In the genomic region with DNA sequence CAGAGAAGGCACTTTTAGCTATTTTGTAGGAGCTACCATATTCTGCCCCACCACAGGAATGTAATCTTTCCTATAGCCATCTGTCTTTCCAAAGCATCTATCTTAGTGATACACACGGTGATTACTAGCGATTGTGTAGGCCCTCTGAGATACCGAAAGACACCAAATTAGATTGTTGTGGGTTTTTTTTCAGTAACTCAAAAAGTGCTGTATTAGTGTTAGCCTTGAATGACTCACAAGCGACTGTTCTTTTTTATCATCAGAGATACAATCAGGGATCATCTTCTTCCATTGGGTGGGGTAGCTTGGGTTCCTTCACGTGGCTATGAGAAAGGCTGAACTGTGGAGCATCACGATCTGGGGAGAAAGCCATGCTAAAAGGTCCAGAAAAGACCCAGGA, we compare ENCODE assay signal across 2 cellular contexts.
TF ChIP-seq lines count a peak whose summit lies in the region.

No MANE protein-coding gene starts in this region.

TF ChIP-seq in A549, 52 proteins besides CTCF, POLR2A, EP300 and RAD21:
- TF ChIP-seq PHF8 (IDR thresholded peaks at IDR 0.05; ENCODE audit: borderline replicate concordance, low read depth) (no peak), EHF (CRISPR knock-in tag; IDR thresholded peaks at IDR 0.05) (no peak)
TF ChIP-seq in A549: peak in this region for 0.

TF ChIP-seq in IMR-90, 13 proteins besides CTCF, POLR2A, EP300 and RAD21:
- TF ChIP-seq FOS (IDR thresholded peaks at IDR 0.05; ENCODE audit: low read depth, low read length) (no peak), CEBPB (IDR thresholded peaks at IDR 0.05; ENCODE audit: low read depth, low read length) (no peak), RCOR1 (IDR thresholded peaks at IDR 0.05; ENCODE audit: insufficient replicate concordance, low read length) (no peak), MAFK (IDR thresholded peaks at IDR 0.05; ENCODE audit: low read depth, low read length) (no peak), CHD1 (IDR thresholded peaks at IDR 0.05; ENCODE audit: low read depth, low read length) (no peak), SMC3 (IDR thresholded peaks at IDR 0.05; ENCODE audit: low read depth, low read length) (no peak), MAZ (IDR thresholded peaks at IDR 0.05; ENCODE audit: borderline replicate concordance, low read depth, low read length) (no peak), RFX5 (IDR thresholded peaks at IDR 0.05; ENCODE audit: low read depth, low read length) (no peak), BHLHE40 (IDR thresholded peaks at IDR 0.05; ENCODE audit: low read depth, low read length) (no peak), MXI1 (IDR thresholded peaks at IDR 0.05; ENCODE audit: borderline replicate concordance, low read depth, low read length) (no peak), NFE2L2 (IDR thresholded peaks at IDR 0.05; ENCODE audit: low read depth, low read length) (no peak)
- TF ChIP-seq, protein P1, sequence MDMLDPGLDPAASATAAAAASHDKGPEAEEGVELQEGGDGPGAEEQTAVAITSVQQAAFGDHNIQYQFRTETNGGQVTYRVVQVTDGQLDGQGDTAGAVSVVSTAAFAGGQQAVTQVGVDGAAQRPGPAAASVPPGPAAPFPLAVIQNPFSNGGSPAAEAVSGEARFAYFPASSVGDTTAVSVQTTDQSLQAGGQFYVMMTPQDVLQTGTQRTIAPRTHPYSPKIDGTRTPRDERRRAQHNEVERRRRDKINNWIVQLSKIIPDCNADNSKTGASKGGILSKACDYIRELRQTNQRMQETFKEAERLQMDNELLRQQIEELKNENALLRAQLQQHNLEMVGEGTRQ (IDR thresholded peaks at IDR 0.05; ENCODE audit: low read depth, low read length): no peak
- TF ChIP-seq, protein P2, sequence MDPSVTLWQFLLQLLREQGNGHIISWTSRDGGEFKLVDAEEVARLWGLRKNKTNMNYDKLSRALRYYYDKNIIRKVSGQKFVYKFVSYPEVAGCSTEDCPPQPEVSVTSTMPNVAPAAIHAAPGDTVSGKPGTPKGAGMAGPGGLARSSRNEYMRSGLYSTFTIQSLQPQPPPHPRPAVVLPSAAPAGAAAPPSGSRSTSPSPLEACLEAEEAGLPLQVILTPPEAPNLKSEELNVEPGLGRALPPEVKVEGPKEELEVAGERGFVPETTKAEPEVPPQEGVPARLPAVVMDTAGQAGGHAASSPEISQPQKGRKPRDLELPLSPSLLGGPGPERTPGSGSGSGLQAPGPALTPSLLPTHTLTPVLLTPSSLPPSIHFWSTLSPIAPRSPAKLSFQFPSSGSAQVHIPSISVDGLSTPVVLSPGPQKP (IDR thresholded peaks at IDR 0.05; ENCODE audit: borderline replicate concordance, low read depth, low read length): no peak
